11 cellular contexts compared by ENCODE assay signal in the genomic region with DNA sequence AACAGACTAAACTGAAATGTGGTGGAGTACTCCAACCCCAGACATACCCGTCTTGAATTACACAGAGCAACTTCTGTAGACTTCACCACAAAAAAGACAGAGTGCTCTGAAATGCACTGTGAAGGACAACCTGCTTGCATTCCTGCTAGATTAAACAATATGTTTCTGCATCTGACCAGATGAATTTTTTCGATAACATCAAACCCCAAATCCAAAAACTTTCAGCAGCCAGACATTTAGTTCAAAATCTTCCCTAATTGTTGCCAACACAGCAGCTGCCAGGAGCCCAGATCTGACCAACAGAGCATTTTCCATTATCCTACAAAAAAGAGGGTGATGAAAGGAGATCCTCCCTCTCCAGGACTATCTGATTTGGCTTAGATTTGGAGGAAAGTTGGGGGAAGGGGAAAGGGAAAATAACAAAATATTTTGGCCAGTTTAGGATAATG.
DNase-seq lines count a peak whose midpoint lies in the region; ATAC-seq and TF ChIP-seq lines count a peak whose summit lies in the region.
"Had no signal": no experiment of that assay in that cellular context is flagged by ENCODE, and none has a peak within 500 bp of the region (broad histone marks: within the 10 kb centered on the region; RNA-seq: fewer than 3 reads in every experiment).

No MANE protein-coding gene starts in this region.

- H3K4me3 ChIP-seq in kidney epithelial cell (ENCODE audit: low read depth, low read length), result no peak overlapping the region

- DNase-seq in A172 (ENCODE audit: low spot score) (peak; percentile 39), HCEC 1CT (peak; percentile 49), amniotic stem cell (lab: John Stamatoyannopoulos, UW) (peak; percentile 35), kidney epithelial cell (ENCODE audit: low read depth) (peak; percentile 31), OCI-M2 (lab: John Stamatoyannopoulos, UW; ENCODE audit: unreplicated experiment) (no peak), hippocampal formation (lab: John Stamatoyannopoulos, UW) (no peak)
- DNase-seq: stimulated activated CD4-positive, alpha-beta T cell treated with anti-CD3 and anti-CD28 coated beads, Interleukin-4, amount 100 ng/mL, for 4 hours had no signal

- no peaks in the 10 kb centered on the region for H3K27me3 ChIP-seq in kidney epithelial cell (ENCODE audit: control insufficient read depth, insufficient read depth, low read length)

- H3K36me3 ChIP-seq in kidney epithelial cell (ENCODE audit: control insufficient read depth, insufficient read depth, low read length), result no peaks in the 10 kb centered on the region

- ATAC-seq in GM19324 (IDR thresholded peaks at IDR 0.05; ENCODE audit: low FRiP score, unreplicated experiment) (no peak), HG03342 (IDR thresholded peaks at IDR 0.05; ENCODE audit: unreplicated experiment) (no peak)
- ATAC-seq: esophagus mucosa, left lobe of liver had no signal

- TF ChIP-seq CTCF in kidney epithelial cell (IDR thresholded peaks at IDR 0.05; ENCODE audit: insufficient read depth, low read length, poor library complexity, severe bottlenecking), result no peak

Comparison
In these comparisons a context has a peak if more than half of its experiments do, and no peak if none do; other contexts are left out.
1. DNase-seq: peak in A172 (single experiment), HCEC 1CT (single experiment), amniotic stem cell (single experiment) and kidney epithelial cell (single experiment); none in OCI-M2 (single experiment) and hippocampal formation (0 of 2).